ENCODE assay signal across 1 cellular context in the genomic region with DNA sequence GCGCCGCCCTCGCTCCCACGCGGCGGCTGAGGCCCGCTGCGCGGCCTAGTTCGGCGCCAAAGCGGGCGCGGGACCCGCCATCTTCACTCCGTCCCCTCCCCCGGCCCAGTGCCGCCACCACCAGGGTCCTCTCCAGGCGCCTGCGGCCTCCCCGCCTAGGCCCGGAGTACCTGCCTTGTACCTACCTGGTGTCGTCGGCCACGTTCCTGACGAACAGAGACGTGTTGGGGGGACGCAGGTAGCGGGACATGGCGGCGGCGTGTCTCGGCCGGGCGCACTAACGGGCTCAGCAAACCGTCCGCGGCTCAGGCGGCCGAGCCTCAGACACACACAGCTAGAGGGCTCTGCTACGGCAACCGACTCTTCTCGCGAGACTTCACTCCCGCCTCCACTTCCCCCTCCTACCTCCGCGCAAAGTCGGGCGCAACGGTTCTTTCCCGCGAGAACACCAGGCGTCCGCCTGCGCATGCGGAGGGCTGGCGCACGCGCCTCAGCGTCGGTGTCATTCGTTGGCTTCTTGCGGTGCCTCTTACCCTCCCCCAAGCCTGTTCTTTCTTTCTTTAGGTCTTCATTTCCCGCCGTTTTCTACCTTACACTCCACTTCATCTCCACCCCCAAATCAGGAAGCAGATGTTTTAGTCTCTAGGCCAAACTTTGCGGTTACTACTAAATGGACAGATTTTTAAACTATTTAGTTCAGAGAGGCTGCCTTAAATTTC.
TF ChIP-seq lines count a peak whose summit lies in the region.

Gene SRSF10 (minus strand): TSS at position 322 of the 719 bp plus-strand sequence. CDS start 72 bp downstream, at position 250.

TF ChIP-seq in GM12878, 131 proteins besides CTCF, POLR2A, EP300 and RAD21 (continued from another document):
- TF ChIP-seq BHLHE40 (IDR thresholded peaks at IDR 0.05; ENCODE audit: borderline replicate concordance in 1 of 2, low read depth in 2 of 2, low read length in 1 of 2) = peak in 1 of 2 experiments; percentile 46; a peak in 2 of 4 replicates
- TF ChIP-seq BCL11A (IDR thresholded peaks at IDR 0.05; ENCODE audit: low read depth, low read length) = no peak
- TF ChIP-seq TAF1 (IDR thresholded peaks at IDR 0.05; ENCODE audit: borderline replicate concordance, low read depth, low read length) = peak; percentile 76
- TF ChIP-seq KAT2A (conservative IDR thresholded peaks at IDR 0.05; ENCODE audit: control insufficient read depth, low read depth, low read length) = no peak
- peak; percentile 96 for TF ChIP-seq SMARCA5 (IDR thresholded peaks at IDR 0.05)
- TF ChIP-seq SPI1 (IDR thresholded peaks at IDR 0.05; ENCODE audit: borderline replicate concordance, insufficient read depth, low read depth, low read length) = peak; percentile 81
- TF ChIP-seq JUNB (IDR thresholded peaks at IDR 0.05) = peak; percentile 25; the same call in 1 of the 2 replicates
- TF ChIP-seq CHD4 (IDR thresholded peaks at IDR 0.05) = no peak
- peak; percentile 62; the same call in 1 of the 2 replicates for TF ChIP-seq ATF7 (IDR thresholded peaks at IDR 0.05; ENCODE audit: low read depth)
- 0 out of 2 replicates have a peak, but pooled peaks have one; percentile 8 for TF ChIP-seq TCF3 (IDR thresholded peaks at IDR 0.05; ENCODE audit: borderline replicate concordance, insufficient read depth, low read depth, low read length)
